9 cellular contexts compared by ENCODE assay signal in genomic region chr20:4150095-4150492, GRCh38. TPM values are rescaled to one million over a fixed set of nuclear protein-coding genes. Genes with fewer than 3 reads are reported as not detected.
DNase-seq lines count a peak whose midpoint lies in the region; ATAC-seq and TF ChIP-seq lines count a peak whose summit lies in the region.
"Had no signal": no experiment of that assay in that cellular context is flagged by ENCODE, and none has a peak within 500 bp of the region (broad histone marks: within the 10 kb centered on the region; RNA-seq: fewer than 3 reads in every experiment).

No MANE protein-coding gene starts in this region.

- no peak overlapping the region for H3K4me3 ChIP-seq in CD8-positive, alpha-beta memory T cell (ENCODE audit: low read length)
- peak overlapping the region; percentile 76 for H3K4me3 ChIP-seq in ovary

- no peaks in the 10 kb centered on the region for H3K36me3 ChIP-seq in CD8-positive, alpha-beta memory T cell (ENCODE audit: insufficient read depth, low read length)
- H3K36me3 ChIP-seq in ovary, result no peaks in the 10 kb centered on the region

- DNase-seq in CD8-positive, alpha-beta memory T cell, result no peak
- DNase-seq in RWPE1 (ENCODE audit: low spot score), result no peak
- DNase-seq in fibroblast of gingiva (ENCODE audit: low read depth), result peak; percentile 48
- peak in 2 of 5 donors; percentile 26 to 48 for DNase-seq in ovary
- no peak for DNase-seq in NCI-H345 treated with DMSO at 0.1 percent for 48 hours (lab: John Stamatoyannopoulos, UW; ENCODE audit: unreplicated experiment)
- DNase-seq in NAMALWA (ENCODE audit: low spot score), result no peak
- no peak for DNase-seq in KG1 (lab: John Stamatoyannopoulos, UW)

- H3K27ac Mint-ChIP-seq in CD8-positive, alpha-beta memory T cell, result no peak overlapping the region

- ATAC-seq in HG03442 (IDR thresholded peaks at IDR 0.05; ENCODE audit: unreplicated experiment), result no peak

- POLR2A ChIA-PET in CD8-positive, alpha-beta memory T cell (lab: Charles Lee), result no interaction called here
- POLR2A ChIA-PET in RWPE1 (lab: Yijun Ruan, JAX; ENCODE audit: low non-redundant PET), result no interaction called here

- no peak for TF ChIP-seq POLR2A in ovary (IDR thresholded peaks at IDR 0.05)

- no peaks in the 10 kb centered on the region for H3K9me3 Mint-ChIP-seq in CD8-positive, alpha-beta memory T cell
- H3K9me3 Mint-ChIP-seq: activated naive CD4-positive, alpha-beta T cell treated with anti-CD3 and anti-CD28 coated beads, Interleukin-2, amount 50 U/mL, for 72 hours had no signal

- no peak for TF ChIP-seq EP300 in ovary (IDR thresholded peaks at IDR 0.05)

- peaks cover 7 to 16% (median 11%) of the 10 kb centered on the region in 3 donors for H3K4me1 Mint-ChIP-seq in CD8-positive, alpha-beta memory T cell

- H3K36me3 Mint-ChIP-seq in CD8-positive, alpha-beta memory T cell, result no peaks in the 10 kb centered on the region

- intact Hi-C loops in ovary (cut with DNase I), result no loop called here

- H3K27me3 ChIP-seq in CD8-positive, alpha-beta memory T cell (ENCODE audit: insufficient read depth, low read length, poor library complexity, severe bottlenecking), result peaks cover 3% of the 10 kb centered on the region
- no peaks in the 10 kb centered on the region for H3K27me3 ChIP-seq in ovary

- peaks cover 47 to 57% of the 10 kb centered on the region in 2 donors for H3K27me3 Mint-ChIP-seq in CD8-positive, alpha-beta memory T cell

- peaks cover 8% of the 10 kb centered on the region for H3K4me1 ChIP-seq in CD8-positive, alpha-beta memory T cell (ENCODE audit: insufficient read depth, low read length)
- peaks cover 2% of the 10 kb centered on the region for H3K4me1 ChIP-seq in ovary (ENCODE audit: insufficient read depth)

- H3K9me3 ChIP-seq in CD8-positive, alpha-beta memory T cell (ENCODE audit: low read length), result no peaks in the 10 kb centered on the region
- H3K9me3 ChIP-seq in ovary, result no peaks in the 10 kb centered on the region

- TF ChIP-seq CTCF in RWPE1 (conservative IDR thresholded peaks at IDR 0.05; ENCODE audit: low read depth) (no peak), ovary (IDR thresholded peaks at IDR 0.05) (no peak)

- no peak overlapping the region for H3K27ac ChIP-seq in CD8-positive, alpha-beta memory T cell (ENCODE audit: low read depth, low read length)
- H3K27ac ChIP-seq in RWPE1, result peak overlapping the region; percentile 17; the same call in 1 of the 2 replicates
- H3K27ac ChIP-seq in ovary, result no peak overlapping the region

- peak overlapping the region; percentile 48 to 80 (median 67) for H3K4me3 Mint-ChIP-seq in CD8-positive, alpha-beta memory T cell

- CTCF ChIA-PET in CD8-positive, alpha-beta memory T cell (lab: Charles Lee), result no interaction called here
- CTCF ChIA-PET in RWPE1 (lab: Yijun Ruan, JAX), result no interaction called here

- 3 to 4% (median 4%) methylated on average over 7 of the region's 7 CpGs for WGBS in ovary, 3 donors

RNA-seq across cellular contexts. Expression of gene SMOX, which starts 1.5 kb away (rescaled TPM):
- total RNA-seq in CD8-positive, alpha-beta memory T cell, result 1 to 10 TPM; 4.8 to 5.0 TPM
- polyA plus RNA-seq in CD8-positive, alpha-beta memory T cell, result not detected
- 10 to 100 TPM in 6 of 7 donors, 1 to 10 TPM in 1; 9.8 to 31.8 (median 15.7) TPM for total RNA-seq in ovary
- 10 to 100 TPM in 1 of 2 donors, 1 to 10 TPM in 1; 4.9 to 14.6 TPM for polyA plus RNA-seq in ovary
